In genomic region chr6:46655803-46656202, GRCh38 we compare ENCODE assay signal across 10 cellular contexts.
DNase-seq lines count a peak whose midpoint lies in the region; ATAC-seq and TF ChIP-seq lines count a peak whose summit lies in the region.
"Had no signal": no experiment of that assay in that cellular context is flagged by ENCODE, and none has a peak within 500 bp of the region (broad histone marks: within the 10 kb centered on the region; RNA-seq: fewer than 3 reads in every experiment).

No MANE protein-coding gene starts in this region.

- ATAC-seq in activated CD4-positive, CD25-positive, alpha-beta regulatory T cell treated with anti-CD3 and anti-CD28 coated beads, Interleukin-2, amount 50 U/mL, for 24 hours: no peak
- ATAC-seq in HG02884 (IDR thresholded peaks at IDR 0.05; ENCODE audit: unreplicated experiment): no peak
- ATAC-seq: activated T-cell treated with anti-CD3 and anti-CD28 coated beads, Interleukin-2, amount 50 U/mL, for 72 hours had no signal

- 0 out of 2 replicates have a peak, but pooled peaks have one; percentile 15 for TF ChIP-seq CTCF in GM12875 (IDR thresholded peaks at IDR 0.05; ENCODE audit: borderline replicate concordance, insufficient read depth, low read depth, low read length)

- H3K4me3 ChIP-seq in GM12875 (ENCODE audit: low read depth, low read length): no peak overlapping the region
- H3K4me3 ChIP-seq: SK-N-MC had no signal

- peak; percentile 30 for DNase-seq in 8988T
- peak; percentile 16 for DNase-seq in SKM-1 (lab: John Stamatoyannopoulos, UW; ENCODE audit: unreplicated experiment)
- peak; percentile 27 for DNase-seq in globus pallidus (ENCODE audit: low spot score)
- DNase-seq in DMS153 treated with DMSO at 0.1 percent for 48 hours (lab: John Stamatoyannopoulos, UW; ENCODE audit: unreplicated experiment): no peak
- DNase-seq in NOMO-1 (lab: John Stamatoyannopoulos, UW; ENCODE audit: unreplicated experiment in 2 of 2): no peak
- DNase-seq: activated T-cell treated with anti-CD3 and anti-CD28 coated beads, Interleukin-2, amount 50 U/mL, for 72 hours had no signal

Comparison
In these comparisons a context has a peak if more than half of its experiments do, and no peak if none do; other contexts are left out.
1. DNase-seq: peak in 8988T (single experiment), SKM-1 (single experiment) and globus pallidus (single experiment); none in DMS153 treated with DMSO at 0.1 percent for 48 hours (single experiment) and NOMO-1 (0 of 2).